ENCODE assay signal across 15 cellular contexts in genomic region chr1:12175456-12175797, GRCh38. TPM values are rescaled to one million over a fixed set of nuclear protein-coding genes. Genes with fewer than 3 reads are reported as not detected.
A peak's percentile ranks its signal among the peaks of the same experiment; 100 is the strongest.
DNase-seq lines count a peak whose midpoint lies in the region; ATAC-seq and TF ChIP-seq lines count a peak whose summit lies in the region.
"Had no signal": no experiment of that assay in that cellular context is flagged by ENCODE, and none has a peak within 500 bp of the region (broad histone marks: within the 10 kb centered on the region; RNA-seq: fewer than 3 reads in every experiment).

No MANE protein-coding gene starts in this region.

- no peaks in the 10 kb centered on the region for H3K27me3 Mint-ChIP-seq in naive thymus-derived CD4-positive, alpha-beta T cell
- H3K27me3 Mint-ChIP-seq in WTC11 (ENCODE audit: low read depth): peaks cover 2% of the 10 kb centered on the region

- H3K36me3 ChIP-seq in heart left ventricle: peaks cover 0 to 19% (median 0%) of the 10 kb centered on the region in 9 donors
- H3K36me3 ChIP-seq in naive thymus-derived CD4-positive, alpha-beta T cell (ENCODE audit: control insufficient read depth in 2 of 3, insufficient read depth in 3 of 3, low read length in 3 of 3): peaks cover 0 to 5% (median 0%) of the 10 kb centered on the region in 3 experiments
- H3K36me3 ChIP-seq in thyroid gland: no peaks in the 10 kb centered on the region
- H3K36me3 ChIP-seq: tibial artery had no signal

- H3K9me3 ChIP-seq in heart left ventricle (no peaks in the 10 kb centered on the region), thyroid gland (no peaks in the 10 kb centered on the region)
- H3K9me3 ChIP-seq in naive thymus-derived CD4-positive, alpha-beta T cell (ENCODE audit: control insufficient read depth in 2 of 3, low read length in 3 of 3): no peaks in the 10 kb centered on the region
- H3K9me3 ChIP-seq: tibial artery had no signal

- peak overlapping the region; percentile 90 to 100 (median 97) for H3K27ac Mint-ChIP-seq in naive thymus-derived CD4-positive, alpha-beta T cell
- no peak overlapping the region; the same call in 1 of the 2 replicates for H3K27ac Mint-ChIP-seq in WTC11

- peaks cover 0 to 3% (median 0%) of the 10 kb centered on the region in 11 donors for H3K9me3 Mint-ChIP-seq in naive thymus-derived CD4-positive, alpha-beta T cell
- H3K9me3 Mint-ChIP-seq in WTC11: no peaks in the 10 kb centered on the region

- no peak for TF ChIP-seq CTCF in heart left ventricle (IDR thresholded peaks at IDR 0.05)
- no peak for TF ChIP-seq CTCF in thyroid gland (IDR thresholded peaks at IDR 0.05)
- no peak for TF ChIP-seq CTCF in WTC11 (IDR thresholded peaks at IDR 0.05)

- intact Hi-C loops in heart left ventricle (cut with DNase I) (no loop called here), left ventricle myocardium superior (cut with micrococcal nuclease) (no loop called here), thyroid gland (cut with DNase I) (no loop called here)
- intact Hi-C loops in naive thymus-derived CD4-positive, alpha-beta T cell (cut with micrococcal nuclease): loop anchor here in 1 of 2 donors (5.0 kb wide), 1 partner anchor 368 kb away; the partner anchor contains the start of genes CLCN6 and MTHFR

- peak overlapping the region; percentile 42 to 87 (median 54) for H3K4me3 Mint-ChIP-seq in naive thymus-derived CD4-positive, alpha-beta T cell
- no peak overlapping the region for H3K4me3 Mint-ChIP-seq in WTC11

- H3K4me3 ChIP-seq in heart left ventricle (peak overlapping the region in 1 of 12 donors; percentile 23), thyroid gland (replicated peaks in 1 of 3) (no peak overlapping the region)
- no peak overlapping the region for H3K4me3 ChIP-seq in naive thymus-derived CD4-positive, alpha-beta T cell (ENCODE audit: low read length)
- H3K4me3 ChIP-seq: tibial artery had no signal

- H3K27me3 ChIP-seq in heart left ventricle (no peaks in the 10 kb centered on the region), thyroid gland (no peaks in the 10 kb centered on the region)
- H3K27me3 ChIP-seq in naive thymus-derived CD4-positive, alpha-beta T cell (ENCODE audit: control insufficient read depth in 2 of 2, insufficient read depth in 2 of 2, low read length in 2 of 2): no peaks in the 10 kb centered on the region

- WGBS in heart left ventricle, 4 donors: 22 to 61% (median 59%) methylated on average over 2 to 4 of the region's 4 CpGs
- 70 to 81% methylated on average over 4 of the region's 4 CpGs for WGBS in thyroid gland, 2 donors

- TF ChIP-seq POLR2A in heart left ventricle (IDR thresholded peaks at IDR 0.05): no peak
- no peak for TF ChIP-seq POLR2A in thyroid gland (IDR thresholded peaks at IDR 0.05)

- CTCF ChIA-PET in naive thymus-derived CD4-positive, alpha-beta T cell (lab: Charles Lee): interaction anchor here (0.9 to 4.7 kb wide), 3 partner anchors 32 to 50 kb away, joined by 3 to 36 read pairs (median 7); no protein-coding TSS in a partner anchor
- CTCF ChIA-PET in WTC11 (lab: Charles Lee): interaction anchor here (1.1 to 2.0 kb wide), 4 partner anchors 9 to 51 kb away, joined by 3 to 8 read pairs (median 6); no protein-coding TSS in a partner anchor

- peaks cover 14 to 100% (median 70%) of the 10 kb centered on the region in 12 donors for H3K4me1 ChIP-seq in heart left ventricle
- peaks cover 75 to 88% of the 10 kb centered on the region in 2 donors for H3K4me1 ChIP-seq in naive thymus-derived CD4-positive, alpha-beta T cell (ENCODE audit: control insufficient read depth in 2 of 2, insufficient read depth in 2 of 2, low read length in 2 of 2)
- H3K4me1 ChIP-seq in thyroid gland: peaks cover 4 to 54% of the 10 kb centered on the region in 2 donors

- H3K36me3 Mint-ChIP-seq in naive thymus-derived CD4-positive, alpha-beta T cell: peaks cover 0 to 37% (median 5%) of the 10 kb centered on the region in 5 donors
- H3K36me3 Mint-ChIP-seq in WTC11: no peaks in the 10 kb centered on the region

- POLR2A ChIA-PET in naive thymus-derived CD4-positive, alpha-beta T cell (lab: Charles Lee): interaction anchor here (0.6 to 8.2 kb wide), 7 partner anchors 9 to 50 kb away, joined by 3 to 125 read pairs (median 4); partner anchors contain the start of gene TNFRSF1B
- POLR2A ChIA-PET in WTC11 (lab: Charles Lee): no interaction called here

- peak overlapping the region; percentile 45 to 96 (median 76) for H3K27ac ChIP-seq in heart left ventricle
- peak overlapping the region; percentile 48 for H3K27ac ChIP-seq in caudate nucleus (ENCODE audit: low read depth, low read length)
- H3K27ac ChIP-seq in naive thymus-derived CD4-positive, alpha-beta T cell (ENCODE audit: low read depth, low read length): peak overlapping the region; percentile 92
- peak overlapping the region in 2 of 3 donors; percentile 15 to 50 for H3K27ac ChIP-seq in thyroid gland
- H3K27ac ChIP-seq: epithelial cell of prostate, RWPE1, tibial artery had no signal

- ATAC-seq in heart left ventricle (no peak), left ventricle myocardium superior (no peak), WTC11 (no peak)
- no peak for ATAC-seq in naive thymus-derived CD4-positive, alpha-beta T cell

- peaks cover 57 to 94% (median 89%) of the 10 kb centered on the region in 7 donors for H3K4me1 Mint-ChIP-seq in naive thymus-derived CD4-positive, alpha-beta T cell
- H3K4me1 Mint-ChIP-seq in WTC11: peaks cover 25% of the 10 kb centered on the region

- no peak for DNase-seq in heart left ventricle
- DNase-seq in left ventricle myocardium superior: no peak
- DNase-seq in caudate nucleus (lab: John Stamatoyannopoulos, UW): no peak
- no peak for DNase-seq in naive thymus-derived CD4-positive, alpha-beta T cell
- DNase-seq in thyroid gland: no peak
- DNase-seq in activated CD4-positive, CD25-positive, alpha-beta regulatory T cell (lab: John Stamatoyannopoulos, UW): no peak
- DNase-seq in WTC11 (ENCODE audit: low spot score): no peak
- no peak for DNase-seq in hypothalamus (lab: John Stamatoyannopoulos, UW)
- DNase-seq: amniotic stem cell; occipital lobe; stimulated activated CD4-positive, alpha-beta T cell treated with anti-CD3 and anti-CD28 coated beads, Interleukin-4, amount 100 ng/mL, for 4 hours; tibial artery had no signal

TF ChIP-seq in WTC11, 78 proteins besides CTCF, POLR2A, EP300 and RAD21:
- no peak for TF ChIP-seq ATF1 (CRISPR knock-in tag; IDR thresholded peaks at IDR 0.05)
- TF ChIP-seq ZNF671 (CRISPR knock-in tag; IDR thresholded peaks at IDR 0.05): no peak
- no peak for TF ChIP-seq ZNF423 (CRISPR knock-in tag; IDR thresholded peaks at IDR 0.05)
- no peak for TF ChIP-seq NFYB (CRISPR knock-in tag; conservative IDR thresholded peaks at IDR 0.05; ENCODE audit: low read depth)
- no peak for TF ChIP-seq TEAD4 (CRISPR knock-in tag; IDR thresholded peaks at IDR 0.05)

RNA-seq across cellular contexts. Expression of gene TNFRSF1B, which starts 8.6 kb away (rescaled TPM):
- total RNA-seq in heart left ventricle: 10 to 100 TPM; 11.2 to 71.0 (median 16.6) TPM
- 10 to 100 TPM in 1 of 2 donors, 1 to 10 TPM in 1; 8.6 to 14.9 TPM for polyA plus RNA-seq in heart left ventricle
- 13.0 TPM for total RNA-seq in left ventricle myocardium superior
- total RNA-seq in naive thymus-derived CD4-positive, alpha-beta T cell: 100 to 1,000 TPM in 2 of 5 experiments, 10 to 100 TPM in 3; 38.6 to 278 (median 60.3) TPM
- 10 to 100 TPM; 30.1 to 48.2 TPM for polyA plus RNA-seq in naive thymus-derived CD4-positive, alpha-beta T cell
- 10 to 100 TPM in 2 of 4 donors, 1 to 10 TPM in 2; 4.4 to 20.4 (median 9.0) TPM for total RNA-seq in thyroid gland
- 1.6 to 2.7 TPM (median 2.1 TPM) in 3 replicates for total RNA-seq in WTC11 (2021)
- total RNA-seq: G401 had no signal

RNA-seq across cellular contexts. Expression of gene VPS13D, which starts 54.4 kb away (rescaled TPM):
- total RNA-seq in heart left ventricle: 100 to 1,000 TPM in 4 of 9 donors, 10 to 100 TPM in 5; 74.3 to 301 (median 95.8) TPM
- polyA plus RNA-seq in heart left ventricle: 10 to 100 TPM; 32.1 to 84.8 TPM
- total RNA-seq in left ventricle myocardium superior: 112 TPM
- total RNA-seq in naive thymus-derived CD4-positive, alpha-beta T cell: 10 to 100 TPM; 43.8 to 94.4 (median 77.3) TPM
- 10 to 100 TPM in 1 of 2 donors, 1 to 10 TPM in 1; 6.5 to 13.5 TPM for polyA plus RNA-seq in naive thymus-derived CD4-positive, alpha-beta T cell
- 100 to 1,000 TPM; 137 to 238 (median 191) TPM for total RNA-seq in thyroid gland
- total RNA-seq in WTC11 (2021): 22.1 to 29.0 TPM (median 27.5 TPM) in 3 replicates

Comparison
In these comparisons a context has a peak if more than half of its experiments do, and no peak if none do; other contexts are left out.
1. H3K27ac ChIP-seq: peak in every context shown above with its lines; median percentile 92 in naive thymus-derived CD4-positive, alpha-beta T cell; 76 in heart left ventricle; 48 in caudate nucleus; 32 in thyroid gland.